In genomic region chr22:46994265-46994664, GRCh38 we compare ENCODE assay signal across 26 cellular contexts.
DNase-seq lines count a peak whose midpoint lies in the region; ATAC-seq, FAIRE-seq and TF ChIP-seq lines count a peak whose summit lies in the region.
"Had no signal": no experiment of that assay in that cellular context is flagged by ENCODE, and none has a peak within 500 bp of the region (broad histone marks: within the 10 kb centered on the region; RNA-seq: fewer than 3 reads in every experiment).

No MANE protein-coding gene starts in this region.

- H4K8ac ChIP-seq in H1 (ENCODE audit: extremely low read depth, insufficient read depth, low read length), result 0 out of 2 replicates have a peak overlapping the region, but pooled peaks have one; percentile 17

- no peak overlapping the region for H2AK5ac ChIP-seq in H1 (ENCODE audit: low read depth, low read length)

- no peak overlapping the region for H3K4me3 Mint-ChIP-seq in mesothelial cell of epicardium
- H3K4me3 Mint-ChIP-seq in type B pancreatic cell, result no peak overlapping the region
- H3K4me3 Mint-ChIP-seq: CD4-positive, alpha-beta T cell; GM23338 had no signal

- H3K27me3 Mint-ChIP-seq in mesothelial cell of epicardium (ENCODE audit: low read depth) (no peaks in the 10 kb centered on the region), type B pancreatic cell (no peaks in the 10 kb centered on the region)
- H3K27me3 Mint-ChIP-seq: CD4-positive, alpha-beta T cell had no signal

- no peaks in the 10 kb centered on the region for H3K9me3 ChIP-seq in H1 (ENCODE audit: insufficient read depth in 2 of 2, low read depth in 1 of 2, low read length in 1 of 2)
- H3K9me3 ChIP-seq: A549; BLaER1 treated with 17β-estradiol and CSF1 and Interleukin-3, amounts not matched to agents 10 nM and 100 nM had no signal

- H3K18ac ChIP-seq in H1 (ENCODE audit: extremely low read depth, low read length), result no peak overlapping the region

- no peaks in the 10 kb centered on the region for H3K9me3 Mint-ChIP-seq in mesothelial cell of epicardium
- H3K9me3 Mint-ChIP-seq in type B pancreatic cell, result no peaks in the 10 kb centered on the region
- H3K9me3 Mint-ChIP-seq: CD4-positive, alpha-beta T cell; GM23338 had no signal

- H3K36me3 Mint-ChIP-seq in mesothelial cell of epicardium, result peaks cover 12% of the 10 kb centered on the region
- H3K36me3 Mint-ChIP-seq in type B pancreatic cell, result no peaks in the 10 kb centered on the region

- H2BK20ac ChIP-seq in H1 (ENCODE audit: low read length), result no peak overlapping the region

- H3K14ac ChIP-seq in H1 (ENCODE audit: insufficient read length), result no peak overlapping the region

- POLR2A ChIA-PET in H1 (lab: Charles Lee; ENCODE audit: partially characterized antibody), result no interaction called here

- peak overlapping the region; percentile 10 for H4K5ac ChIP-seq in H1 (ENCODE audit: insufficient read length, low read depth, low read length)

- no peak for TF ChIP-seq POLR2A in H1 (IDR thresholded peaks at IDR 0.05; ENCODE audit: control extremely low read depth in 1 of 2, low read depth in 2 of 2, low read length in 2 of 2)

- H4K20me1 ChIP-seq in H1 (replicated peaks in 1 of 2; ENCODE audit: control insufficient read depth in 1 of 2, insufficient read depth in 2 of 2, low read length in 2 of 2), result no peaks in the 10 kb centered on the region

- H3K79me1 ChIP-seq in H1 (ENCODE audit: low read depth, low read length), result no peaks in the 10 kb centered on the region; the same call in 1 of the 2 replicates

- no peak overlapping the region for H4K91ac ChIP-seq in H1 (replicated peaks; ENCODE audit: insufficient read length, low read length)

- H3K9ac ChIP-seq in H1 (replicated peaks in 1 of 4; ENCODE audit: extremely low read depth in 1 of 4, low read depth in 3 of 4, low read length in 3 of 4), result no peak overlapping the region; a peak in 1 of 7 replicates
- H3K9ac ChIP-seq: BLaER1 treated with 17β-estradiol and CSF1 and Interleukin-3, amounts not matched to agents 10 nM and 100 nM had no signal

- 0 out of 2 replicates have a peak, but pooled peaks cover 4% of the 10 kb centered on the region for H3K23me2 ChIP-seq in H1 (ENCODE audit: low read depth, low read length)

- H3K79me2 ChIP-seq in H1 (ENCODE audit: control insufficient read depth in 1 of 2, insufficient read depth in 2 of 2, low read length in 2 of 2), result no peaks in the 10 kb centered on the region

- intact Hi-C loops in sciatic nerve (cut with DNase I), result no loop called here

- no peak for TF ChIP-seq RAD21 in H1 (IDR thresholded peaks at IDR 0.05 in 1 of 2, conservative IDR thresholded peaks at IDR 0.05 in 1 of 2; ENCODE audit: low read depth in 2 of 2, low read length in 2 of 2)

- no peak overlapping the region for H3K4me3 ChIP-seq in H1 (ENCODE audit: extremely low read depth in 1 of 4, insufficient read depth in 2 of 4, low read depth in 3 of 4, low read length in 4 of 4)
- H3K4me3 ChIP-seq: A549; BLaER1 treated with 17β-estradiol and CSF1 and Interleukin-3, amounts not matched to agents 10 nM and 100 nM; GM23338 had no signal

- H2BK12ac ChIP-seq in H1 (ENCODE audit: low read depth, low read length), result no peak overlapping the region

- H3K56ac ChIP-seq in H1 (replicated peaks; ENCODE audit: insufficient read length, low read depth, low read length), result no peak overlapping the region

- peaks cover 0 to 2% (median 0%) of the 10 kb centered on the region in 4 experiments; a peak in 2 of 7 replicates for H3K4me1 ChIP-seq in H1 (replicated peaks in 1 of 4; ENCODE audit: control insufficient read depth in 3 of 4, insufficient read depth in 4 of 4, low read length in 3 of 4)
- H3K4me1 ChIP-seq: A549 had no signal

- H3K4me2 ChIP-seq in H1 (ENCODE audit: insufficient read depth in 1 of 2, low read depth in 2 of 2, low read length in 2 of 2), result no peak overlapping the region
- H3K4me2 ChIP-seq: A549; BLaER1 treated with 17β-estradiol and CSF1 and Interleukin-3, amounts not matched to agents 10 nM and 100 nM; GM23338 had no signal

- no peak for ATAC-seq in sciatic nerve
- ATAC-seq in GM21367 (IDR thresholded peaks at IDR 0.05; ENCODE audit: unreplicated experiment), result no peak
- ATAC-seq in HG03175 (IDR thresholded peaks at IDR 0.05; ENCODE audit: unreplicated experiment), result no peak
- ATAC-seq: A549, HepG2 had no signal

- TF ChIP-seq CTCF in H1 (IDR thresholded peaks at IDR 0.05; ENCODE audit: control extremely low read depth in 1 of 3, insufficient read depth in 1 of 3, low read depth in 1 of 3, low read length in 3 of 3) (no peak), mesothelial cell of epicardium (IDR thresholded peaks at IDR 0.05; ENCODE audit: unreplicated experiment) (no peak), type B pancreatic cell (conservative IDR thresholded peaks at IDR 0.05) (no peak)

- CTCF ChIA-PET in H1 (lab: Charles Lee; ENCODE audit: partially characterized antibody), result interaction anchor here (0.8 kb wide), 1 partner anchor 1918 kb away, joined by 3 read pairs; no protein-coding TSS in a partner anchor

- no peak for TF ChIP-seq EP300 in H1 (IDR thresholded peaks at IDR 0.05; ENCODE audit: borderline replicate concordance in 1 of 2, low read depth in 2 of 2, low read length in 2 of 2)

- H3K27ac Mint-ChIP-seq in mesothelial cell of epicardium, result peak overlapping the region; percentile 18
- H3K27ac Mint-ChIP-seq in type B pancreatic cell, result peak overlapping the region; percentile 42
- H3K27ac Mint-ChIP-seq: CD4-positive, alpha-beta T cell; GM23338 had no signal

- no peak overlapping the region for H3K23ac ChIP-seq in H1 (ENCODE audit: insufficient read length)

- no peak overlapping the region for H3K4ac ChIP-seq in H1 (replicated peaks; ENCODE audit: insufficient read length, low read depth, low read length)

- H3K27me3 ChIP-seq in H1 (replicated peaks in 1 of 4; ENCODE audit: control insufficient read depth in 3 of 4, extremely low read depth in 1 of 4, insufficient read depth in 3 of 4, low read length in 3 of 4), result no peaks in the 10 kb centered on the region

- H3K36me3 ChIP-seq in H1 (ENCODE audit: control insufficient read depth in 2 of 4, insufficient read depth in 4 of 4, low read length in 3 of 4), result no peaks in the 10 kb centered on the region

- H2BK120ac ChIP-seq in H1 (replicated peaks; ENCODE audit: low read depth, low read length), result no peak overlapping the region

- H3K4me1 Mint-ChIP-seq in mesothelial cell of epicardium (peaks cover 10% of the 10 kb centered on the region), type B pancreatic cell (ENCODE audit: unreplicated experiment) (peaks cover 13% of the 10 kb centered on the region)

- FAIRE-seq in H1 (lab: Jason Lieb, UNC), result no peak
- FAIRE-seq: A549, D721Med, GM18507, HepG2 had no signal

- WGBS in H1 (ENCODE audit: extremely low coverage in 1 of 2, insufficient coverage in 1 of 2, insufficient read length in 1 of 2, insufficient replicate concordance in 2 of 2, low coverage in 1 of 2, low lambda C conversion rate in 2 of 2, missing lambda C conversion rate in 1 of 2), 2 experiments, result 90% methylated on average over 11 of the region's 11 CpGs; no CpG with 5 or more reads in 1 of the 2 experiments

- no peak overlapping the region for H3K27ac ChIP-seq in H1 (ENCODE audit: low read depth, low read length)
- H3K27ac ChIP-seq: A549; BLaER1 treated with 17β-estradiol and CSF1 and Interleukin-3, amounts not matched to agents 10 nM and 100 nM had no signal

- DNase-seq in H1 (ENCODE audit: low read depth in 1 of 2, low spot score in 2 of 2), result no peak
- DNase-seq in mesothelial cell of epicardium (ENCODE audit: low spot score in 2 of 2, unreplicated experiment in 2 of 2), result no peak
- peak; percentile 52 for DNase-seq in sciatic nerve (ENCODE audit: low spot score)
- DNase-seq in type B pancreatic cell (ENCODE audit: extremely low spot score, unreplicated experiment), result no peak
- no peak for DNase-seq in activated CD4-positive, alpha-beta T cell treated with anti-CD3 and anti-CD28 coated beads for 1 hour
- DNase-seq in stimulated activated CD4-positive, alpha-beta T cell treated with anti-CD3 and anti-CD28 coated beads, Interleukin-2, amount 100 ng/mL, for 24 hours, result no peak
- DNase-seq: AML-193; CD4-positive, alpha-beta T cell; HCEC 1CT; Karpas-422; NCI-H1092; NCI-H1417 treated with DMSO at 0.1 percent for 48 hours; NCI-H1694 treated with DMSO at 0.1 percent for 48 hours; NCI-H2081; NCI-H2227 treated with DMSO at 0.1 percent for 48 hours; NCI-H526 treated with DMSO at 0.1 percent for 48 hours; RPMI8226; SHP77 treated with DMSO at 0.1 percent for 48 hours had no signal

- H2BK5ac ChIP-seq in H1 (ENCODE audit: low read depth, low read length), result no peak overlapping the region

- no peak overlapping the region for H2AFZ ChIP-seq in H1 (ENCODE audit: low read length)
- H2AFZ ChIP-seq: GM23338 had no signal

- H2BK15ac ChIP-seq in H1 (ENCODE audit: low read length), result no peak overlapping the region

TF ChIP-seq in H1, 55 proteins besides CTCF, POLR2A, EP300 and RAD21 (continues in another document):
- TF ChIP-seq SP1 (IDR thresholded peaks at IDR 0.05; ENCODE audit: low read depth, low read length), result no peak
- TF ChIP-seq, protein P1, sequence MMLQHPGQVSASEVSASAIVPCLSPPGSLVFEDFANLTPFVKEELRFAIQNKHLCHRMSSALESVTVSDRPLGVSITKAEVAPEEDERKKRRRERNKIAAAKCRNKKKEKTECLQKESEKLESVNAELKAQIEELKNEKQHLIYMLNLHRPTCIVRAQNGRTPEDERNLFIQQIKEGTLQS (IDR thresholded peaks at IDR 0.05; ENCODE audit: insufficient read depth, low read depth, low read length), result no peak
- TF ChIP-seq, protein P2, sequence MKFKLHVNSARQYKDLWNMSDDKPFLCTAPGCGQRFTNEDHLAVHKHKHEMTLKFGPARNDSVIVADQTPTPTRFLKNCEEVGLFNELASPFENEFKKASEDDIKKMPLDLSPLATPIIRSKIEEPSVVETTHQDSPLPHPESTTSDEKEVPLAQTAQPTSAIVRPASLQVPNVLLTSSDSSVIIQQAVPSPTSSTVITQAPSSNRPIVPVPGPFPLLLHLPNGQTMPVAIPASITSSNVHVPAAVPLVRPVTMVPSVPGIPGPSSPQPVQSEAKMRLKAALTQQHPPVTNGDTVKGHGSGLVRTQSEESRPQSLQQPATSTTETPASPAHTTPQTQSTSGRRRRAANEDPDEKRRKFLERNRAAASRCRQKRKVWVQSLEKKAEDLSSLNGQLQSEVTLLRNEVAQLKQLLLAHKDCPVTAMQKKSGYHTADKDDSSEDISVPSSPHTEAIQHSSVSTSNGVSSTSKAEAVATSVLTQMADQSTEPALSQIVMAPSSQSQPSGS (IDR thresholded peaks at IDR 0.05; ENCODE audit: low read length), result no peak
- TF ChIP-seq CBX8 (IDR thresholded peaks at IDR 0.05; ENCODE audit: borderline replicate concordance, low read depth, low read length), result no peak
- TF ChIP-seq SIX5 (IDR thresholded peaks at IDR 0.05; ENCODE audit: low read depth, low read length), result no peak
- TF ChIP-seq TBP (IDR thresholded peaks at IDR 0.05; ENCODE audit: low read depth, low read length), result no peak
- TF ChIP-seq SUZ12 (IDR thresholded peaks at IDR 0.05; ENCODE audit: low read length), result no peak
